In genomic region chr13:31904941-31905824, GRCh38 we compare ENCODE assay signal across 19 cellular contexts.
A peak's percentile ranks its signal among the peaks of the same experiment; 100 is the strongest.
DNase-seq lines count a peak whose midpoint lies in the region; ATAC-seq and TF ChIP-seq lines count a peak whose summit lies in the region.
"Had no signal": no experiment of that assay in that cellular context is flagged by ENCODE, and none has a peak within 500 bp of the region (broad histone marks: within the 10 kb centered on the region; RNA-seq: fewer than 3 reads in every experiment).

No MANE protein-coding gene starts in this region.

- CTCF ChIA-PET in naive thymus-derived CD4-positive, alpha-beta T cell (lab: Charles Lee) = no interaction called here

- ATAC-seq in GM23338 = no peak
- ATAC-seq in activated T-helper 17 cell treated with anti-CD3 and anti-CD28 coated beads, Interleukin-2, amount 50 U/mL, for 72 hours (replicated peaks) = no peak
- ATAC-seq in naive thymus-derived CD4-positive, alpha-beta T cell = peak; percentile 31
- ATAC-seq: PC-3 had no signal

- H3F3A ChIP-seq in GM23338 (replicated peaks; ENCODE audit: low read depth) = no peaks in the 10 kb centered on the region

- DNase-seq in NCI-H748 (lab: John Stamatoyannopoulos, UW; ENCODE audit: unreplicated experiment) (peak; percentile 35), NCI-H748 treated with DMSO at 0.1 percent for 48 hours (lab: John Stamatoyannopoulos, UW) (no peak), GM23338 (ENCODE audit: low spot score) (no peak), AG20443 (ENCODE audit: low spot score) (no peak), posterior vena cava (ENCODE audit: low spot score) (no peak), NCI-H1105 treated with DMSO at 0.1 percent for 48 hours (lab: John Stamatoyannopoulos, UW) (no peak)
- no peak for DNase-seq in naive thymus-derived CD4-positive, alpha-beta T cell
- DNase-seq: 8988T, DMS79 treated with DMSO at 0.1 percent for 48 hours, H7, KG1, NCI-H1436 treated with DMSO at 0.1 percent for 48 hours, NCI-H2029, NCI-H446 treated with DMSO at 0.1 percent for 48 hours, PC-3, RPMI8226, SHP77 treated with DMSO at 0.1 percent for 48 hours had no signal

- no peaks in the 10 kb centered on the region for H3K9me2 ChIP-seq in GM23338 (ENCODE audit: insufficient read depth)

- no peaks in the 10 kb centered on the region for H3K27me3 ChIP-seq in GM23338 (ENCODE audit: insufficient read depth)
- H3K27me3 ChIP-seq in naive thymus-derived CD4-positive, alpha-beta T cell (ENCODE audit: control insufficient read depth in 2 of 2, insufficient read depth in 2 of 2, low read length in 2 of 2) = no peaks in the 10 kb centered on the region
- H3K27me3 ChIP-seq: BLaER1 had no signal

- H2AFZ ChIP-seq in GM23338 = no peak overlapping the region

- H3K79me2 ChIP-seq in GM23338 (replicated peaks; ENCODE audit: insufficient read depth) = no peaks in the 10 kb centered on the region

- H3K9me3 Mint-ChIP-seq in GM23338 = no peaks in the 10 kb centered on the region; the same call in 2 of the 3 replicates
- no peaks in the 10 kb centered on the region for H3K9me3 Mint-ChIP-seq in activated T-helper 17 cell treated with anti-CD3 and anti-CD28 coated beads, Interleukin-2, amount 50 U/mL, for 72 hours
- H3K9me3 Mint-ChIP-seq in naive thymus-derived CD4-positive, alpha-beta T cell = no peaks in the 10 kb centered on the region

- peak overlapping the region; percentile 37 for H3K4me2 ChIP-seq in GM23338

- H3K36me3 ChIP-seq in GM23338 (ENCODE audit: insufficient read depth) = no peaks in the 10 kb centered on the region
- H3K36me3 ChIP-seq in naive thymus-derived CD4-positive, alpha-beta T cell (ENCODE audit: control insufficient read depth in 2 of 3, insufficient read depth in 3 of 3, low read length in 3 of 3) = no peaks in the 10 kb centered on the region
- H3K36me3 ChIP-seq: BLaER1 had no signal

- no peaks in the 10 kb centered on the region for H3K27me3 Mint-ChIP-seq in GM23338 (ENCODE audit: insufficient read depth, low read depth, poor library complexity)
- no peaks in the 10 kb centered on the region for H3K27me3 Mint-ChIP-seq in activated T-helper 17 cell treated with anti-CD3 and anti-CD28 coated beads, Interleukin-2, amount 50 U/mL, for 72 hours
- peaks cover 5 to 57% (median 9%) of the 10 kb centered on the region in 5 donors for H3K27me3 Mint-ChIP-seq in naive thymus-derived CD4-positive, alpha-beta T cell

- intact Hi-C loops in naive thymus-derived CD4-positive, alpha-beta T cell (cut with micrococcal nuclease) = loop anchor here in 1 of 2 donors (5.0 kb wide), 1 partner anchor 727 kb away; no protein-coding TSS in a partner anchor
- intact Hi-C loops in posterior vena cava (cut with DNase I) = loop anchor here in 1 of 2 donors (5.0 kb wide), 1 partner anchor 402 kb away; no protein-coding TSS in a partner anchor

- no peak overlapping the region for H3K27ac ChIP-seq in GM23338 (ENCODE audit: low read depth)
- H3K27ac ChIP-seq in naive thymus-derived CD4-positive, alpha-beta T cell (ENCODE audit: low read depth, low read length) = no peak overlapping the region
- H3K27ac ChIP-seq: BLaER1 had no signal

- peaks cover 17% of the 10 kb centered on the region for H3K4me1 ChIP-seq in GM23338 (ENCODE audit: insufficient read depth)
- no peaks in the 10 kb centered on the region for H3K4me1 ChIP-seq in naive thymus-derived CD4-positive, alpha-beta T cell (ENCODE audit: control insufficient read depth in 2 of 2, insufficient read depth in 2 of 2, low read length in 2 of 2)

- no peak overlapping the region for H3K4me3 Mint-ChIP-seq in GM23338
- H3K4me3 Mint-ChIP-seq in activated T-helper 17 cell treated with anti-CD3 and anti-CD28 coated beads, Interleukin-2, amount 50 U/mL, for 72 hours = peak overlapping the region; percentile 59
- H3K4me3 Mint-ChIP-seq in naive thymus-derived CD4-positive, alpha-beta T cell = peak overlapping the region in 1 of 10 donors; percentile 15

- POLR2A ChIA-PET in naive thymus-derived CD4-positive, alpha-beta T cell (lab: Charles Lee) = no interaction called here

- no peaks in the 10 kb centered on the region for H4K20me1 ChIP-seq in GM23338 (replicated peaks; ENCODE audit: insufficient read depth)
- H4K20me1 ChIP-seq: BLaER1 had no signal

- H3K27ac Mint-ChIP-seq in GM23338 = no peak overlapping the region
- H3K27ac Mint-ChIP-seq in activated T-helper 17 cell treated with anti-CD3 and anti-CD28 coated beads, Interleukin-2, amount 50 U/mL, for 72 hours = peak overlapping the region; percentile 47
- H3K27ac Mint-ChIP-seq in naive thymus-derived CD4-positive, alpha-beta T cell = no peak overlapping the region

- H3K4me1 Mint-ChIP-seq in GM23338 = peaks cover 25% of the 10 kb centered on the region
- peaks cover 40% of the 10 kb centered on the region for H3K4me1 Mint-ChIP-seq in activated T-helper 17 cell treated with anti-CD3 and anti-CD28 coated beads, Interleukin-2, amount 50 U/mL, for 72 hours
- H3K4me1 Mint-ChIP-seq in naive thymus-derived CD4-positive, alpha-beta T cell = peaks cover 0 to 42% (median 0%) of the 10 kb centered on the region in 7 donors

- TF ChIP-seq CTCF in GM23338 (conservative IDR thresholded peaks at IDR 0.05; ENCODE audit: low read depth in 2 of 2) = no peak

- H3K4me3 ChIP-seq in GM23338 = no peak overlapping the region
- no peak overlapping the region for H3K4me3 ChIP-seq in naive thymus-derived CD4-positive, alpha-beta T cell (ENCODE audit: low read length)
- H3K4me3 ChIP-seq: BLaER1 had no signal

- no peaks in the 10 kb centered on the region for H3K36me3 Mint-ChIP-seq in GM23338 (ENCODE audit: low read depth)
- H3K36me3 Mint-ChIP-seq in activated T-helper 17 cell treated with anti-CD3 and anti-CD28 coated beads, Interleukin-2, amount 50 U/mL, for 72 hours (ENCODE audit: low read depth) = no peaks in the 10 kb centered on the region
- peaks cover 0 to 6% (median 0%) of the 10 kb centered on the region in 5 donors for H3K36me3 Mint-ChIP-seq in naive thymus-derived CD4-positive, alpha-beta T cell

- no peaks in the 10 kb centered on the region for H3K9me3 ChIP-seq in naive thymus-derived CD4-positive, alpha-beta T cell (ENCODE audit: control insufficient read depth in 2 of 3, low read length in 3 of 3)

TF ChIP-seq in GM23338, 12 proteins besides CTCF, POLR2A, EP300 and RAD21 (continues in another document):
- no peak for TF ChIP-seq STAT1 (IDR thresholded peaks at IDR 0.05; ENCODE audit: unreplicated experiment)
- TF ChIP-seq JUNB (IDR thresholded peaks at IDR 0.05; ENCODE audit: unreplicated experiment) = no peak
- TF ChIP-seq POLR2AphosphoS5 (IDR thresholded peaks at IDR 0.05; ENCODE audit: low read depth) = no peak
- TF ChIP-seq EZH2phosphoT487 (IDR thresholded peaks at IDR 0.05; ENCODE audit: unreplicated experiment) = no peak
- TF ChIP-seq, protein P1, sequence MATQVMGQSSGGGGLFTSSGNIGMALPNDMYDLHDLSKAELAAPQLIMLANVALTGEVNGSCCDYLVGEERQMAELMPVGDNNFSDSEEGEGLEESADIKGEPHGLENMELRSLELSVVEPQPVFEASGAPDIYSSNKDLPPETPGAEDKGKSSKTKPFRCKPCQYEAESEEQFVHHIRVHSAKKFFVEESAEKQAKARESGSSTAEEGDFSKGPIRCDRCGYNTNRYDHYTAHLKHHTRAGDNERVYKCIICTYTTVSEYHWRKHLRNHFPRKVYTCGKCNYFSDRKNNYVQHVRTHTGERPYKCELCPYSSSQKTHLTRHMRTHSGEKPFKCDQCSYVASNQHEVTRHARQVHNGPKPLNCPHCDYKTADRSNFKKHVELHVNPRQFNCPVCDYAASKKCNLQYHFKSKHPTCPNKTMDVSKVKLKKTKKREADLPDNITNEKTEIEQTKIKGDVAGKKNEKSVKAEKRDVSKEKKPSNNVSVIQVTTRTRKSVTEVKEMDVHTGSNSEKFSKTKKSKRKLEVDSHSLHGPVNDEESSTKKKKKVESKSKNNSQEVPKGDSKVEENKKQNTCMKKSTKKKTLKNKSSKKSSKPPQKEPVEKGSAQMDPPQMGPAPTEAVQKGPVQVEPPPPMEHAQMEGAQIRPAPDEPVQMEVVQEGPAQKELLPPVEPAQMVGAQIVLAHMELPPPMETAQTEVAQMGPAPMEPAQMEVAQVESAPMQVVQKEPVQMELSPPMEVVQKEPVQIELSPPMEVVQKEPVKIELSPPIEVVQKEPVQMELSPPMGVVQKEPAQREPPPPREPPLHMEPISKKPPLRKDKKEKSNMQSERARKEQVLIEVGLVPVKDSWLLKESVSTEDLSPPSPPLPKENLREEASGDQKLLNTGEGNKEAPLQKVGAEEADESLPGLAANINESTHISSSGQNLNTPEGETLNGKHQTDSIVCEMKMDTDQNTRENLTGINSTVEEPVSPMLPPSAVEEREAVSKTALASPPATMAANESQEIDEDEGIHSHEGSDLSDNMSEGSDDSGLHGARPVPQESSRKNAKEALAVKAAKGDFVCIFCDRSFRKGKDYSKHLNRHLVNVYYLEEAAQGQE (IDR thresholded peaks at IDR 0.05; ENCODE audit: unreplicated experiment) = no peak
